In genomic region chr5:148969291-148969690, GRCh38 we compare ENCODE assay signal across 16 cellular contexts.
DNase-seq lines count a peak whose midpoint lies in the region; ATAC-seq and TF ChIP-seq lines count a peak whose summit lies in the region.
"Had no signal": no experiment of that assay in that cellular context is flagged by ENCODE, and none has a peak within 500 bp of the region (broad histone marks: within the 10 kb centered on the region; RNA-seq: fewer than 3 reads in every experiment).

No MANE protein-coding gene starts in this region.

- peaks cover 71% of the 10 kb centered on the region for H3K4me1 ChIP-seq in left ventricle myocardium inferior
- H3K4me1 ChIP-seq in muscle layer of colon (ENCODE audit: insufficient read depth, low read length), result peaks cover 48% of the 10 kb centered on the region
- peaks cover 56% of the 10 kb centered on the region for H3K4me1 ChIP-seq in vagina
- peaks cover 0 to 12% (median 5%) of the 10 kb centered on the region in 4 donors for H3K4me1 ChIP-seq in right lobe of liver
- H3K4me1 ChIP-seq: uterus had no signal

- in situ Hi-C loops in brain microvascular endothelial cell (cut with HindIII; ENCODE audit: low pct_ligation_motif_present, low sequenced_read_pairs), result no loop called here

- no peak for ATAC-seq in right lobe of liver
- ATAC-seq in activated T-helper 17 cell treated with anti-CD3 and anti-CD28 coated beads, Interleukin-2, amount 50 U/mL, for 72 hours (replicated peaks), result no peak
- ATAC-seq: CD8-positive, alpha-beta T cell had no signal

- H3K4me3 ChIP-seq in left ventricle myocardium inferior, result no peak overlapping the region
- no peak overlapping the region for H3K4me3 ChIP-seq in brain microvascular endothelial cell (ENCODE audit: low read depth, low read length)
- no peak overlapping the region for H3K4me3 ChIP-seq in muscle layer of colon (ENCODE audit: low read depth in 1 of 2, low read length in 2 of 2)
- H3K4me3 ChIP-seq in vagina, result no peak overlapping the region
- H3K4me3 ChIP-seq in right lobe of liver, result no peak overlapping the region
- H3K4me3 ChIP-seq: ovary, uterus had no signal

- H3K27ac ChIP-seq in left ventricle myocardium inferior (replicated peaks), result peak overlapping the region; percentile 66
- H3K27ac ChIP-seq in brain microvascular endothelial cell, result no peak overlapping the region
- peak overlapping the region; percentile 12 for H3K27ac ChIP-seq in muscle layer of colon (ENCODE audit: low read depth, low read length)
- H3K27ac ChIP-seq in vagina, result peak overlapping the region; percentile 26
- H3K27ac ChIP-seq in right lobe of liver, result no peak overlapping the region
- H3K27ac ChIP-seq: ovary had no signal

- no peaks in the 10 kb centered on the region for H3K4me1 Mint-ChIP-seq in activated T-helper 17 cell treated with anti-CD3 and anti-CD28 coated beads, Interleukin-2, amount 50 U/mL, for 72 hours

- 59% methylated on average over 3 of the region's 3 CpGs for WGBS in right lobe of liver (ENCODE audit: insufficient coverage, low coverage, low lambda C conversion rate, missing lambda C conversion rate)

- intact Hi-C loops in left ventricle myocardium inferior (cut with micrococcal nuclease) (no loop called here), cardiac septum (cut with DNase I) (loop anchor here (5.0 kb wide), 2 partner anchors 33 to 142 kb away; partner anchors contain the start of gene ADRB2), vagina (cut with DNase I) (no loop called here), right lobe of liver (cut with DNase I) (no loop called here)

- no peak overlapping the region for H3K27ac Mint-ChIP-seq in activated T-helper 17 cell treated with anti-CD3 and anti-CD28 coated beads, Interleukin-2, amount 50 U/mL, for 72 hours
- H3K27ac Mint-ChIP-seq: CD8-positive, alpha-beta T cell had no signal

- no peaks in the 10 kb centered on the region for H3K9me3 Mint-ChIP-seq in activated T-helper 17 cell treated with anti-CD3 and anti-CD28 coated beads, Interleukin-2, amount 50 U/mL, for 72 hours
- H3K9me3 Mint-ChIP-seq: CD8-positive, alpha-beta T cell had no signal

- peaks cover 8% of the 10 kb centered on the region for H3K27me3 Mint-ChIP-seq in activated T-helper 17 cell treated with anti-CD3 and anti-CD28 coated beads, Interleukin-2, amount 50 U/mL, for 72 hours

- H3K36me3 ChIP-seq in left ventricle myocardium inferior, result no peaks in the 10 kb centered on the region
- no peaks in the 10 kb centered on the region for H3K36me3 ChIP-seq in brain microvascular endothelial cell (replicated peaks)
- H3K36me3 ChIP-seq in muscle layer of colon (ENCODE audit: insufficient read depth, low read length), result no peaks in the 10 kb centered on the region
- H3K36me3 ChIP-seq in vagina, result no peaks in the 10 kb centered on the region
- H3K36me3 ChIP-seq in right lobe of liver, result no peaks in the 10 kb centered on the region
- H3K36me3 ChIP-seq: ovary, uterus had no signal

- DNase-seq in left ventricle myocardium inferior, result no peak
- DNase-seq in cardiac septum (ENCODE audit: low spot score), result no peak
- DNase-seq in brain microvascular endothelial cell, result no peak
- peak in 1 of 2 donors; percentile 20 for DNase-seq in vagina (ENCODE audit: extremely low spot score in 2 of 2)
- no peak for DNase-seq in right lobe of liver
- no peak for DNase-seq in 8988T
- DNase-seq: activated CD4-positive, alpha-beta T cell treated with anti-CD3 and anti-CD28 coated beads for 48 hours; activated CD8-positive, alpha-beta memory T cell treated with anti-CD3 and anti-CD28 coated beads, Interleukin-2, amount 50 U/mL, for 4 hours; CD8-positive, alpha-beta T cell; dermis blood vessel endothelial cell; ovary; stimulated activated naive CD4-positive, alpha-beta T cell treated with Interleukin-2 at 50 U/mL for 16 hours; T1000; uterus had no signal

- H3K36me3 Mint-ChIP-seq in activated T-helper 17 cell treated with anti-CD3 and anti-CD28 coated beads, Interleukin-2, amount 50 U/mL, for 72 hours (ENCODE audit: low read depth), result no peaks in the 10 kb centered on the region
- H3K36me3 Mint-ChIP-seq: CD8-positive, alpha-beta T cell had no signal

- no peaks in the 10 kb centered on the region for H3K9me3 ChIP-seq in left ventricle myocardium inferior (replicated peaks)
- no peaks in the 10 kb centered on the region for H3K9me3 ChIP-seq in muscle layer of colon (ENCODE audit: low read length)
- H3K9me3 ChIP-seq in vagina, result no peaks in the 10 kb centered on the region
- H3K9me3 ChIP-seq in right lobe of liver, result no peaks in the 10 kb centered on the region
- H3K9me3 ChIP-seq: ovary, uterus had no signal

- TF ChIP-seq CTCF in left ventricle myocardium inferior (IDR thresholded peaks at IDR 0.05; ENCODE audit: borderline replicate concordance), result no peak
- peak; percentile 30 for TF ChIP-seq CTCF in brain microvascular endothelial cell (IDR thresholded peaks at IDR 0.05; ENCODE audit: low read depth, low read length, missing control alignments)
- no peak for TF ChIP-seq CTCF in vagina (IDR thresholded peaks at IDR 0.05)
- no peak for TF ChIP-seq CTCF in right lobe of liver (IDR thresholded peaks at IDR 0.05)

- no peaks in the 10 kb centered on the region for H3K27me3 ChIP-seq in left ventricle myocardium inferior (ENCODE audit: low read depth)
- H3K27me3 ChIP-seq in brain microvascular endothelial cell (replicated peaks), result no peaks in the 10 kb centered on the region
- H3K27me3 ChIP-seq in muscle layer of colon (ENCODE audit: control insufficient read depth in 1 of 2, insufficient read depth in 2 of 2, low read length in 2 of 2), result no peaks in the 10 kb centered on the region
- no peaks in the 10 kb centered on the region for H3K27me3 ChIP-seq in vagina
- H3K27me3 ChIP-seq in right lobe of liver, result no peaks in the 10 kb centered on the region
- H3K27me3 ChIP-seq: ovary, uterus had no signal

- no peak overlapping the region for H3K9ac ChIP-seq in muscle layer of colon (ENCODE audit: low read length)

- no peak overlapping the region for H3K4me3 Mint-ChIP-seq in activated T-helper 17 cell treated with anti-CD3 and anti-CD28 coated beads, Interleukin-2, amount 50 U/mL, for 72 hours
- H3K4me3 Mint-ChIP-seq: CD8-positive, alpha-beta T cell had no signal

- no peak for TF ChIP-seq POLR2A in vagina (IDR thresholded peaks at IDR 0.05)
- TF ChIP-seq POLR2A in right lobe of liver (IDR thresholded peaks at IDR 0.05), result no peak

Comparison
In these comparisons a context has a peak if more than half of its experiments do, and no peak if none do; other contexts are left out.
1. H3K27ac ChIP-seq: peak in left ventricle myocardium inferior (single experiment), muscle layer of colon (single experiment) and vagina (single experiment); none in brain microvascular endothelial cell (single experiment) and right lobe of liver (0 of 3).